Comparison of ENCODE assay signal across 1 cellular context in genomic region chr9:123360161-123361085, GRCh38.
TF ChIP-seq lines count a peak whose summit lies in the region.

No MANE protein-coding gene starts in this region.

TF ChIP-seq in HepG2, 621 proteins besides CTCF, POLR2A, EP300 and RAD21 (continued from another document and continues in another):
- TF ChIP-seq PRDM15 (CRISPR knock-in tag; IDR thresholded peaks at IDR 0.05) (no peak), ZNF800 (CRISPR knock-in tag; IDR thresholded peaks at IDR 0.05) (no peak), SPEN (CRISPR knock-in tag; IDR thresholded peaks at IDR 0.05; ENCODE audit: low read depth) (no peak), TARDBP (CRISPR knock-in tag; IDR thresholded peaks at IDR 0.05) (peak; percentile 75; the same call in 1 of the 2 replicates), KLF9 (CRISPR knock-in tag; IDR thresholded peaks at IDR 0.05; ENCODE audit: low read depth) (0 out of 2 replicates have a peak, but pooled peaks have one; percentile 17), PCBP2 (optimal IDR thresholded peaks at IDR 0.05; ENCODE audit: low read depth, low read length, poor library complexity, severe bottlenecking) (no peak), MXD4 (CRISPR knock-in tag; IDR thresholded peaks at IDR 0.05) (0 out of 2 replicates have a peak, but pooled peaks have one; percentile 24), GATAD1 (CRISPR knock-in tag; IDR thresholded peaks at IDR 0.05) (no peak), ZBTB14 (CRISPR knock-in tag; IDR thresholded peaks at IDR 0.05) (no peak), ZNF747 (CRISPR knock-in tag; IDR thresholded peaks at IDR 0.05; ENCODE audit: borderline replicate concordance) (no peak), RNF2 (conservative IDR thresholded peaks at IDR 0.05; ENCODE audit: low read depth) (no peak), ZNF781 (CRISPR knock-in tag; IDR thresholded peaks at IDR 0.05; ENCODE audit: borderline replicate concordance, not compliant biosample characterization) (no peak), HOXA3 (CRISPR knock-in tag; IDR thresholded peaks at IDR 0.05) (peak; percentile 66; the same call in 1 of the 2 replicates), ATRX (CRISPR knock-in tag; IDR thresholded peaks at IDR 0.05; ENCODE audit: borderline replicate concordance) (no peak), SP1 (IDR thresholded peaks at IDR 0.05) (no peak), SP1 (CRISPR knock-in tag; IDR thresholded peaks at IDR 0.05) (peak; percentile 61), ZNF317 (CRISPR knock-in tag; IDR thresholded peaks at IDR 0.05) (0 out of 2 replicates have a peak, but pooled peaks have one; percentile 13), KMT2A (CRISPR knock-in tag; IDR thresholded peaks at IDR 0.05) (no peak), PHF20 (CRISPR knock-in tag; IDR thresholded peaks at IDR 0.05) (no peak), KDM5A (IDR thresholded peaks at IDR 0.05; ENCODE audit: borderline replicate concordance, low read length) (no peak), DBP (CRISPR knock-in tag; IDR thresholded peaks at IDR 0.05; ENCODE audit: not compliant biosample characterization) (no peak), DMAP1 (CRISPR knock-in tag; IDR thresholded peaks at IDR 0.05) (peak; percentile 20; the same call in 1 of the 2 replicates), MXD3 (CRISPR knock-in tag; IDR thresholded peaks at IDR 0.05) (no peak), HNRNPUL1 (IDR thresholded peaks at IDR 0.05; ENCODE audit: low read depth, low read length) (no peak), LRRFIP1 (CRISPR knock-in tag; conservative IDR thresholded peaks at IDR 0.05) (no peak), ZNF232 (CRISPR knock-in tag; IDR thresholded peaks at IDR 0.05; ENCODE audit: borderline replicate concordance) (no peak), RFX3 (CRISPR knock-in tag; IDR thresholded peaks at IDR 0.05) (peak; percentile 95), NCOA2 (CRISPR knock-in tag; IDR thresholded peaks at IDR 0.05) (no peak; the same call in 1 of the 2 replicates), ZNF644 (CRISPR knock-in tag; IDR thresholded peaks at IDR 0.05; ENCODE audit: low read depth) (no peak), ZNF556 (CRISPR knock-in tag; IDR thresholded peaks at IDR 0.05; ENCODE audit: borderline replicate concordance) (no peak), JARID2 (CRISPR knock-in tag; IDR thresholded peaks at IDR 0.05; ENCODE audit: insufficient replicate concordance) (no peak), SP140L (CRISPR knock-in tag; IDR thresholded peaks at IDR 0.05; ENCODE audit: borderline replicate concordance) (no peak), ZNF343 (CRISPR knock-in tag; IDR thresholded peaks at IDR 0.05) (no peak), ZNF251 (CRISPR knock-in tag; IDR thresholded peaks at IDR 0.05) (no peak), TAF1 (CRISPR knock-in tag; IDR thresholded peaks at IDR 0.05) (no peak), ZNF546 (CRISPR knock-in tag; conservative IDR thresholded peaks at IDR 0.05) (no peak), ZNF446 (CRISPR knock-in tag; IDR thresholded peaks at IDR 0.05) (no peak), AHR (CRISPR knock-in tag; IDR thresholded peaks at IDR 0.05) (no peak), MTERF4 (CRISPR knock-in tag; IDR thresholded peaks at IDR 0.05) (no peak)
- TF ChIP-seq, protein P1, sequence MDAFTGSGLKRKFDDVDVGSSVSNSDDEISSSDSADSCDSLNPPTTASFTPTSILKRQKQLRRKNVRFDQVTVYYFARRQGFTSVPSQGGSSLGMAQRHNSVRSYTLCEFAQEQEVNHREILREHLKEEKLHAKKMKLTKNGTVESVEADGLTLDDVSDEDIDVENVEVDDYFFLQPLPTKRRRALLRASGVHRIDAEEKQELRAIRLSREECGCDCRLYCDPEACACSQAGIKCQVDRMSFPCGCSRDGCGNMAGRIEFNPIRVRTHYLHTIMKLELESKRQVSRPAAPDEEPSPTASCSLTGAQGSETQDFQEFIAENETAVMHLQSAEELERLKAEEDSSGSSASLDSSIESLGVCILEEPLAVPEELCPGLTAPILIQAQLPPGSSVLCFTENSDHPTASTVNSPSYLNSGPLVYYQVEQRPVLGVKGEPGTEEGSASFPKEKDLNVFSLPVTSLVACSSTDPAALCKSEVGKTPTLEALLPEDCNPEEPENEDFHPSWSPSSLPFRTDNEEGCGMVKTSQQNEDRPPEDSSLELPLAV (CRISPR knock-in tag; conservative IDR thresholded peaks at IDR 0.05; ENCODE audit: low read depth) = no peak
- TF ChIP-seq, protein P2, sequence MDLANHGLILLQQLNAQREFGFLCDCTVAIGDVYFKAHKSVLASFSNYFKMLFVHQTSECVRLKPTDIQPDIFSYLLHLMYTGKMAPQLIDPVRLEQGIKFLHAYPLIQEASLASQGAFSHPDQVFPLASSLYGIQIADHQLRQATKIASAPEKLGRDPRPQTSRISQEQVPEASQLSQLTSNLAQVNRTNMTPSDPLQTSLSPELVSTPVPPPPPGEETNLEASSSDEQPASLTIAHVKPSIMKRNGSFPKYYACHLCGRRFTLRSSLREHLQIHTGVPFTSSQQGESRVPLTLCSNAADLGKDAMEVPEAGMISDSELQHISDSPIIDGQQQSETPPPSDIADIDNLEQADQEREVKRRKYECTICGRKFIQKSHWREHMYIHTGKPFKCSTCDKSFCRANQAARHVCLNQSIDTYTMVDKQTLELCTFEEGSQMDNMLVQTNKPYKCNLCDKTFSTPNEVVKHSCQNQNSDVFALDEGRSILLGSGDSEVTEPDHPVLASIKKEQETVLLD (CRISPR knock-in tag; IDR thresholded peaks at IDR 0.05; ENCODE audit: low read depth) = no peak
- TF ChIP-seq, protein P3, sequence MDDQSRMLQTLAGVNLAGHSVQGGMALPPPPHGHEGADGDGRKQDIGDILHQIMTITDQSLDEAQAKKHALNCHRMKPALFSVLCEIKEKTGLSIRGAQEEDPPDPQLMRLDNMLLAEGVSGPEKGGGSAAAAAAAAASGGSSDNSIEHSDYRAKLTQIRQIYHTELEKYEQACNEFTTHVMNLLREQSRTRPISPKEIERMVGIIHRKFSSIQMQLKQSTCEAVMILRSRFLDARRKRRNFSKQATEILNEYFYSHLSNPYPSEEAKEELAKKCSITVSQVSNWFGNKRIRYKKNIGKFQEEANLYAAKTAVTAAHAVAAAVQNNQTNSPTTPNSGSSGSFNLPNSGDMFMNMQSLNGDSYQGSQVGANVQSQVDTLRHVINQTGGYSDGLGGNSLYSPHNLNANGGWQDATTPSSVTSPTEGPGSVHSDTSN (CRISPR knock-in tag; IDR thresholded peaks at IDR 0.05; ENCODE audit: borderline replicate concordance) = no peak
- TF ChIP-seq, protein P4, sequence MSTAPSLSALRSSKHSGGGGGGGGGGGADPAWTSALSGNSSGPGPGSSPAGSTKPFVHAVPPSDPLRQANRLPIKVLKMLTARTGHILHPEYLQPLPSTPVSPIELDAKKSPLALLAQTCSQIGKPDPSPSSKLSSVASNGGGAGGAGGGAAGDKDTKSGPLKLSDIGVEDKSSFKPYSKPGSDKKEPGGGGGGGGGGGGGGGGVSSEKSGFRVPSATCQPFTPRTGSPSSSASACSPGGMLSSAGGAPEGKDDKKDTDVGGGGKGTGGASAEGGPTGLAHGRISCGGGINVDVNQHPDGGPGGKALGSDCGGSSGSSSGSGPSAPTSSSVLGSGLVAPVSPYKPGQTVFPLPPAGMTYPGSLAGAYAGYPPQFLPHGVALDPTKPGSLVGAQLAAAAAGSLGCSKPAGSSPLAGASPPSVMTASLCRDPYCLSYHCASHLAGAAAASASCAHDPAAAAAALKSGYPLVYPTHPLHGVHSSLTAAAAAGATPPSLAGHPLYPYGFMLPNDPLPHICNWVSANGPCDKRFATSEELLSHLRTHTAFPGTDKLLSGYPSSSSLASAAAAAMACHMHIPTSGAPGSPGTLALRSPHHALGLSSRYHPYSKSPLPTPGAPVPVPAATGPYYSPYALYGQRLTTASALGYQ (CRISPR knock-in tag; IDR thresholded peaks at IDR 0.05) = peak; percentile 51; the same call in 1 of the 2 replicates
- TF ChIP-seq, protein P5, sequence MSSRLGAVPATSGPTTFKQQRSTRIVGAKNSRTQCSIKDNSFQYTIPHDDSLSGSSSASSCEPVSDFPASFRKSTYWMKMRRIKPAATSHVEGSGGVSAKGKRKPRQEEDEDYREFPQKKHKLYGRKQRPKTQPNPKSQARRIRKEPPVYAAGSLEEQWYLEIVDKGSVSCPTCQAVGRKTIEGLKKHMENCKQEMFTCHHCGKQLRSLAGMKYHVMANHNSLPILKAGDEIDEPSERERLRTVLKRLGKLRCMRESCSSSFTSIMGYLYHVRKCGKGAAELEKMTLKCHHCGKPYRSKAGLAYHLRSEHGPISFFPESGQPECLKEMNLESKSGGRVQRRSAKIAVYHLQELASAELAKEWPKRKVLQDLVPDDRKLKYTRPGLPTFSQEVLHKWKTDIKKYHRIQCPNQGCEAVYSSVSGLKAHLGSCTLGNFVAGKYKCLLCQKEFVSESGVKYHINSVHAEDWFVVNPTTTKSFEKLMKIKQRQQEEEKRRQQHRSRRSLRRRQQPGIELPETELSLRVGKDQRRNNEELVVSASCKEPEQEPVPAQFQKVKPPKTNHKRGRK (CRISPR knock-in tag; IDR thresholded peaks at IDR 0.05) = no peak
